14 cellular contexts compared by ENCODE assay signal in the genomic region with DNA sequence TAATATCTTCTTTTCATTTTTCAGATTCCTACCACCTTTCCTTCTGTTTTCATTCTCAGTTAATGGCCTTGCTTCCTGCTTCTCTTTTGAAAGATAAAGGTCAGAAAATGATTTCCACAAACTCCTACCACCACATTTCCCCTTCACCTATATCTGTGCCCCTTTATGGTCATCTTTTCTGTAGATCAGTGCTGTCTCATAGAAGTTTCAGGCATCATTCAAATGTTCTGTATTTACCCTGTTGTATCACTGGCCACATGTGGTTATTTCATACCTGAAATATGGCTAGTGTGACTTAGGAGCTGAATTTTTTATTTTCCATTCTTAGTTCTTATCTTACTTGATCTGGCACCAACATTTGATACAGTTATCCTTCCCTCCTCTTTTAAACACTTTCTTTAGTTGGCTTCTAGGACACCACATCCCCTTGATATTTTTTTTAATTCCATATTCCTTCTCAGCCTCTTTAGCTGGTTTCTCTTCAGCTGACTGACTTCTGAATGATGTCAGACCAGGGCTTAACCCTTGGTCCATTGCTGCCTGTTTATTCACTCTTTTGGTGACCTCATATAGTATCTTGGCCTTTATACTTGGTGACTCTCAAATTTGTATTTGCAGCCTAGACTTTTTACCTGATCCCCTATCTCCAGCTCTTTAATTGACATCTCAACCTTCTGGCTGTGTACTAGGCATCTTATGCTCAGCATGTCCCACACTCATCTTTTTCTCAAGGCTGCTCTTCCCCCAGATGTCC.
"Had no signal": no experiment of that assay in that cellular context is flagged by ENCODE, and none has a peak within 500 bp of the region (broad histone marks: within the 10 kb centered on the region; RNA-seq: fewer than 3 reads in every experiment).

No MANE protein-coding gene starts in this region.

- H3K9me3 Mint-ChIP-seq: activated CD4-positive, alpha-beta memory T cell treated with anti-CD3 and anti-CD28 coated beads for 36 hours; natural killer cell treated with Interleukin-12 subunit alpha and Interleukin-12 subunit beta and Interleukin-15 and Interleukin-18, amount 100 ng/mL, for 72 hours had no signal

- H3K27me3 Mint-ChIP-seq: activated CD4-positive, alpha-beta memory T cell treated with anti-CD3 and anti-CD28 coated beads for 36 hours; natural killer cell treated with Interleukin-12 subunit alpha and Interleukin-12 subunit beta and Interleukin-15 and Interleukin-18, amount 100 ng/mL, for 72 hours had no signal

- H3K27ac Mint-ChIP-seq: activated CD4-positive, alpha-beta memory T cell treated with anti-CD3 and anti-CD28 coated beads for 36 hours had no signal

- H3K4me3 Mint-ChIP-seq: activated CD4-positive, alpha-beta memory T cell treated with anti-CD3 and anti-CD28 coated beads for 36 hours; natural killer cell treated with Interleukin-12 subunit alpha and Interleukin-12 subunit beta and Interleukin-15 and Interleukin-18, amount 100 ng/mL, for 72 hours had no signal

- ATAC-seq: natural killer cell treated with Interleukin-12 subunit alpha and Interleukin-12 subunit beta and Interleukin-15 and Interleukin-18, amount 100 ng/mL, for 72 hours; sciatic nerve had no signal

- DNase-seq: activated CD4-positive, alpha-beta memory T cell treated with anti-CD3 and anti-CD28 coated beads for 36 hours; activated CD8-positive, alpha-beta memory T cell treated with anti-CD3 and anti-CD28 coated beads, Interleukin-2, amount 50 U/mL, for 4 hours; activated naive CD4-positive, alpha-beta T cell treated with anti-CD3 and anti-CD28 coated beads, Interleukin-2, amount 50 U/mL, for 16 hours; amygdala; brain microvascular endothelial cell; cerebellar nuclear complex; dermis blood vessel endothelial cell; glutamatergic neuron; nucleus accumbens; stimulated activated CD4-positive, alpha-beta T cell treated with anti-CD3 and anti-CD28 coated beads, Interleukin-12 subunit alpha, Interleukin-12 subunit beta, amount 100 ng/mL, for 4 hours; stomach; T-helper 9 cell had no signal
